8 cellular contexts compared by ENCODE assay signal in genomic region chr14:97031530-97031929, GRCh38.
"Had no signal": no experiment of that assay in that cellular context is flagged by ENCODE, and none has a peak within 500 bp of the region (broad histone marks: within the 10 kb centered on the region; RNA-seq: fewer than 3 reads in every experiment).

No MANE protein-coding gene starts in this region.

- ATAC-seq: HCT116 had no signal

- FAIRE-seq: HTR-8/SVneo had no signal

- DNase-seq: GM23248, GOT3, H7, IMR-90, KBM-7 had no signal

- H3K36me3 ChIP-seq: HAP-1 had no signal

- H3K4me3 ChIP-seq: GM23248, HAP-1 had no signal

- H3K9ac ChIP-seq: GM23248 had no signal

- H2AFZ ChIP-seq: GM23248 had no signal

- H3K4me1 ChIP-seq: HAP-1 had no signal

- H3K9me3 ChIP-seq: HAP-1 had no signal

- H3K27ac ChIP-seq: GM23248 had no signal
